In the genomic region with DNA sequence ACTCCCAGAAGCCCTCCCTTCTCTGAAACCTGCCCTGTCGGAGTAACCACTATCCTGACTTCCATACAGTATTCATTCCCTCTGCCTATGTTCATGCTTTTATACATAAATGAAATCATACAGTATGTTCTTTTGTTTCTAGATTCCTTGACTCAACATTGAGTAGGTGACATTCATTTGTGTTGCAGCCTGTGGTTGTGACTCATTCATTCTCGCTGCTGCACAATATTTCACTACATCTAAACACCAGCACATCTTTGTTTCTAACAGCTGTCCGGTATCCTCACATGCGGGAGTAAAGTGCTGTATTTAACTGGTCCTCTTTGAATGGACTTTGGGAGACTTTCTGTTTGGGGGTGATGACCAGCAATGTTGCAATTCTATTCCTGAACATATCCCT, we compare ENCODE assay signal across 21 cellular contexts.
A peak's percentile ranks its signal among the peaks of the same experiment; 100 is the strongest.
DNase-seq lines count a peak whose midpoint lies in the region; ATAC-seq and TF ChIP-seq lines count a peak whose summit lies in the region.
"Had no signal": no experiment of that assay in that cellular context is flagged by ENCODE, and none has a peak within 500 bp of the region (broad histone marks: within the 10 kb centered on the region; RNA-seq: fewer than 3 reads in every experiment).

No MANE protein-coding gene starts in this region.

- no peaks in the 10 kb centered on the region for H3K79me2 ChIP-seq in mammary epithelial cell (ENCODE audit: insufficient read depth, low read length)

- no peak for ATAC-seq in GM19035 (IDR thresholded peaks at IDR 0.05; ENCODE audit: unreplicated experiment)

- in situ Hi-C loops in mammary epithelial cell (cut with MboI; ENCODE audit: low sequenced_read_pairs in 2 of 2), result no loop called here

- H3K9me3 Mint-ChIP-seq in immature natural killer cell, result no peaks in the 10 kb centered on the region

- no peaks in the 10 kb centered on the region for H4K20me1 ChIP-seq in mammary epithelial cell (ENCODE audit: insufficient read depth, low read length)

- H3K4me2 ChIP-seq in mammary epithelial cell (ENCODE audit: insufficient read depth, low read depth, low read length), result no peak overlapping the region

- dilution Hi-C loops in mammary epithelial cell (cut with HindIII; ENCODE audit: low sequenced_read_pairs), result no loop called here

- intact Hi-C loops in mammary epithelial cell (cut with micrococcal nuclease), result no loop called here
- intact Hi-C loops in dorsolateral prefrontal cortex (cut with DNase I), result no loop called here

- no peak overlapping the region for H3K9ac ChIP-seq in mammary epithelial cell (ENCODE audit: insufficient read depth, low read length)

- no TSS peak for BruUV-seq in mammary epithelial cell (replicated peaks; lab: Mats Ljungman, UMichigan)

- H3K36me3 ChIP-seq in MG63, result no peaks in the 10 kb centered on the region
- H3K36me3 ChIP-seq in mammary epithelial cell (ENCODE audit: insufficient read depth, low read length), result no peaks in the 10 kb centered on the region
- H3K36me3 ChIP-seq: Peyer's patch, thoracic aorta had no signal

- no peaks in the 10 kb centered on the region for H3K36me3 Mint-ChIP-seq in immature natural killer cell

- WGBS in mammary epithelial cell (ENCODE audit: low coverage, missing lambda C conversion rate), result 55% methylated on average over 4 of the region's 4 CpGs

- H3K4me3 ChIP-seq in MG63 (no peak overlapping the region), mammary epithelial cell (replicated peaks in 1 of 3; ENCODE audit: insufficient read depth in 1 of 3, low read depth in 2 of 3, low read length in 3 of 3) (no peak overlapping the region), dorsolateral prefrontal cortex (no peak overlapping the region)
- H3K4me3 ChIP-seq: lung, Peyer's patch, thoracic aorta had no signal

- peaks cover 4% of the 10 kb centered on the region; the same call in 1 of the 2 replicates for H3K9me3 ChIP-seq in MG63
- H3K9me3 ChIP-seq in mammary epithelial cell (replicated peaks; ENCODE audit: insufficient read depth, low read length), result peaks cover 10% of the 10 kb centered on the region
- H3K9me3 ChIP-seq: Peyer's patch had no signal

- CTCF ChIA-PET in mammary epithelial cell (lab: Charles Lee; ENCODE audit: low non-redundant PET), result no interaction called here

- H3K27ac ChIP-seq in mammary epithelial cell (ENCODE audit: insufficient read depth, low read depth, low read length) (no peak overlapping the region), dorsolateral prefrontal cortex (no peak overlapping the region)
- H3K27ac ChIP-seq: C4-2B, Peyer's patch, thoracic aorta had no signal

- H3K4me3 Mint-ChIP-seq in immature natural killer cell, result no peak overlapping the region
- H3K4me3 Mint-ChIP-seq: nephron progenitor cell had no signal

- no peak overlapping the region for H2AFZ ChIP-seq in mammary epithelial cell (ENCODE audit: low read depth, low read length)

- peaks cover 0 to 6% (median 0%) of the 10 kb centered on the region in 3 donors for H3K27me3 Mint-ChIP-seq in immature natural killer cell (ENCODE audit: low read depth in 3 of 3)

- H3K27ac Mint-ChIP-seq in immature natural killer cell, result no peak overlapping the region
- H3K27ac Mint-ChIP-seq: nephron progenitor cell had no signal

- H3K27me3 ChIP-seq in MG63, result no peaks in the 10 kb centered on the region
- no peaks in the 10 kb centered on the region for H3K27me3 ChIP-seq in mammary epithelial cell (ENCODE audit: insufficient read depth, low read length)
- peaks cover 0 to 32% (median 7%) of the 10 kb centered on the region in 45 donors for H3K27me3 ChIP-seq in dorsolateral prefrontal cortex
- H3K27me3 ChIP-seq: Peyer's patch had no signal

- TF ChIP-seq CTCF in mammary epithelial cell (conservative IDR thresholded peaks at IDR 0.05 in 1 of 2, IDR thresholded peaks at IDR 0.05 in 1 of 2; ENCODE audit: extremely low read depth in 1 of 2, insufficient read depth in 1 of 2, low read depth in 1 of 2, low read length in 2 of 2), result no peak
- TF ChIP-seq CTCF in dorsolateral prefrontal cortex (IDR thresholded peaks at IDR 0.05 in 54 of 56, conservative IDR thresholded peaks at IDR 0.05 in 2 of 56; ENCODE audit: low read depth in 1 of 56, partially characterized antibody in 56 of 56), result no peak

- DNase-seq in EL (peak; percentile 81), MG63 (peak; percentile 65), mammary epithelial cell (peak; percentile 81), myocyte (ENCODE audit: low read depth) (peak; percentile 25), NAMALWA (ENCODE audit: low spot score) (no peak), dorsolateral prefrontal cortex (no peak), immature natural killer cell (no peak)
- DNase-seq: activated CD4-positive, CD25-positive, alpha-beta regulatory T cell; activated naive CD4-positive, alpha-beta T cell treated with Interleukin-2 at 50 U/mL for 16 hours; DMS53; effector CD8-positive, alpha-beta T cell; NCI-H2081; NCI-H69; nephron progenitor cell; Peyer's patch; stimulated activated CD4-positive, alpha-beta T cell treated with anti-CD3 and anti-CD28 coated beads, Interleukin-2, amount 100 ng/mL, for 24 hours; T-helper 2 cell had no signal

- H3K4me1 ChIP-seq in mammary epithelial cell (ENCODE audit: insufficient read depth, low read length), result no peaks in the 10 kb centered on the region
- H3K4me1 ChIP-seq: Peyer's patch had no signal

- no peaks in the 10 kb centered on the region for H3K4me1 Mint-ChIP-seq in immature natural killer cell

Comparison
In these comparisons a context has a peak if more than half of its experiments do, and no peak if none do; other contexts are left out.
1. DNase-seq: peak in EL (single experiment), MG63 (single experiment), mammary epithelial cell (single experiment) and myocyte (single experiment); none in NAMALWA (single experiment), dorsolateral prefrontal cortex (0 of 10) and immature natural killer cell (0 of 3).